In the genomic region with DNA sequence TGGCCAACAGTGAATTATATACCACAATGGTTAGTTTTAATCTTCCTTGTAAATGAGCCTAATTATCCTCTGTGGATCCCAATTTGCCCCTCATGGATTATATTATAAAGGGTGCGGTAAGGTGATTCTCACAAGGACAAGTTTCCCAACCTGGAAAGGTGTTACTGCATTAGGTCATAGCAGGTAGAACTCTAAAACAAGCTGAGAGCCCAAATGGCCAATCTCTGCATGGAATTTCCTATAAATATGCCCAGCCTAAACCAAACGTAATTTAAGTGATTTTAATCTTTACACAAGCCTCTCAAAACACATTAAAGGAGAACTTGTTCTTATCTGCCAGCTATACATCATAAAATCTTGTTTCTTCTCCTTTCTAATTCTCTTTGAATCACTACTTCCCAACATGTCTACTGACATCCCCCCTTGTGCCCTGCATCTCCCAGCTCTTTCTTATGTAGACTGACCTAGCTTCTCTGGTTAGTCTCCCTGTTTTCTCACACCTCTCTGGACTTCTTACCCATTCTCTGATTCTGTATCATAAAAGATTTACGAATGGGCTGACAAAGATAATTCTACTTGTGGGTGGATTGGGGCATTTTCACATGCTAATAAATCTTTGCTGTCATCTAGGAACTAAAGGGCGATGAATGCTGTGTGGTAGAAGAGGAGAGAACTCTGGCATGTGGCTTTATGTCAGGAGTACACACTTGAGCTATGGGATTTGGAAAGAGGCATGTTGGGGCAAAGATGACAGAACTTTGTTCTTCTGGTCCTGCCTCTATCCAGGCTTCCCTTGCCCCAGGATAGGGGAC, we compare ENCODE assay signal across 24 cellular contexts.
"Had no signal": no experiment of that assay in that cellular context is flagged by ENCODE, and none has a peak within 500 bp of the region (broad histone marks: within the 10 kb centered on the region; RNA-seq: fewer than 3 reads in every experiment).

No MANE protein-coding gene starts in this region.

- H3K4me3 Mint-ChIP-seq: activated CD4-positive, alpha-beta T cell treated with anti-CD3 and anti-CD28 coated beads, Interleukin-2, amount 10 ng/mL, durations not matched to agents 24 days and 14 days; activated naive CD4-positive, alpha-beta T cell treated with anti-CD3 and anti-CD28 coated beads for 36 hours; activated naive CD8-positive, alpha-beta T cell treated with anti-CD3 and anti-CD28 coated beads, Interleukin-2, amount 50 U/mL, for 24 hours; activated T-cell treated with anti-CD3 and anti-CD28 coated beads, Interleukin-2, amount 50 U/mL, for 4 hours; naive thymus-derived CD4-positive, alpha-beta T cell; neural progenitor cell; stimulated activated naive CD8-positive, alpha-beta T cell treated with anti-CD3 and anti-CD28 coated beads, Interleukin-15, amount 100 ng/mL, for 72 hours; T-helper 2 cell treated with Interferon-gamma antibody and Interleukin-4, amounts not matched to agents 5 μg/mL and 100 μg/mL, for 36 hours had no signal

- H3K4me1 Mint-ChIP-seq: activated CD4-positive, alpha-beta T cell treated with anti-CD3 and anti-CD28 coated beads, Interleukin-2, amount 10 ng/mL, durations not matched to agents 24 days and 14 days; activated naive CD8-positive, alpha-beta T cell treated with anti-CD3 and anti-CD28 coated beads, Interleukin-2, amount 50 U/mL, for 24 hours; stimulated activated naive CD8-positive, alpha-beta T cell treated with anti-CD3 and anti-CD28 coated beads, Interleukin-15, amount 100 ng/mL, for 72 hours had no signal

- H3K27ac ChIP-seq: ascending aorta, hepatocyte, neural progenitor cell, right atrium auricular region, skin epidermis, suprapubic skin had no signal

- H3K9me3 ChIP-seq: ascending aorta, right atrium auricular region, SK-N-SH had no signal

- H3K9me2 ChIP-seq: SK-N-SH had no signal

- H3K27me3 Mint-ChIP-seq: activated CD4-positive, alpha-beta T cell treated with anti-CD3 and anti-CD28 coated beads, Interleukin-2, amount 10 ng/mL, durations not matched to agents 24 days and 14 days; activated naive CD8-positive, alpha-beta T cell treated with anti-CD3 and anti-CD28 coated beads, Interleukin-2, amount 50 U/mL, for 24 hours; naive thymus-derived CD4-positive, alpha-beta T cell; progenitor cell of endocrine pancreas; stimulated activated naive CD8-positive, alpha-beta T cell treated with anti-CD3 and anti-CD28 coated beads, Interleukin-15, amount 100 ng/mL, for 72 hours had no signal

- H3K9ac ChIP-seq: neural progenitor cell, SK-N-SH had no signal

- H3K4me2 ChIP-seq: hepatocyte, neural progenitor cell, SK-N-SH had no signal

- H3K27me3 ChIP-seq: ascending aorta, hepatocyte, neural progenitor cell, right atrium auricular region, suprapubic skin, transverse colon had no signal

- H3K79me2 ChIP-seq: hepatocyte had no signal

- H3K27ac Mint-ChIP-seq: activated CD4-positive, alpha-beta T cell treated with anti-CD3 and anti-CD28 coated beads, Interleukin-2, amount 10 ng/mL, durations not matched to agents 24 days and 14 days; activated naive CD4-positive, alpha-beta T cell treated with anti-CD3 and anti-CD28 coated beads for 36 hours; activated naive CD8-positive, alpha-beta T cell treated with anti-CD3 and anti-CD28 coated beads, Interleukin-2, amount 50 U/mL, for 24 hours; naive thymus-derived CD4-positive, alpha-beta T cell; neural progenitor cell; progenitor cell of endocrine pancreas; stimulated activated naive CD8-positive, alpha-beta T cell treated with anti-CD3 and anti-CD28 coated beads, Interleukin-15, amount 100 ng/mL, for 72 hours; T-helper 2 cell treated with Interferon-gamma antibody and Interleukin-4, amounts not matched to agents 5 μg/mL and 100 μg/mL, for 36 hours had no signal

- DNase-seq: activated CD4-positive, alpha-beta T cell treated with anti-CD3 and anti-CD28 coated beads, Interleukin-2, amount 10 ng/mL, durations not matched to agents 24 days and 14 days; activated CD4-positive, CD25-positive, alpha-beta regulatory T cell; activated CD8-positive, alpha-beta memory T cell treated with anti-CD3 and anti-CD28 coated beads, Interleukin-2, amount 50 U/mL, for 4 hours; activated naive CD4-positive, alpha-beta T cell treated with anti-CD3 and anti-CD28 coated beads for 36 hours; activated naive CD8-positive, alpha-beta T cell treated with anti-CD3 and anti-CD28 coated beads, Interleukin-2, amount 50 U/mL, for 24 hours; activated T-cell treated with anti-CD3 and anti-CD28 coated beads, Interleukin-2, amount 50 U/mL, for 4 hours; cerebellar nuclear complex; effector CD4-positive, alpha-beta T cell; foreskin fibroblast; naive thymus-derived CD4-positive, alpha-beta T cell; SK-N-SH; stimulated activated CD4-positive, alpha-beta T cell treated with anti-CD3 and anti-CD28 coated beads, Interleukin-4, amount 100 ng/mL, for 1 hour; stimulated activated naive CD8-positive, alpha-beta T cell treated with anti-CD3 and anti-CD28 coated beads, Interleukin-15, amount 100 ng/mL, for 72 hours; transverse colon had no signal

- H3K36me3 ChIP-seq: ascending aorta, neural progenitor cell, right atrium auricular region, suprapubic skin, transverse colon had no signal

- H3K4me1 ChIP-seq: neural progenitor cell had no signal

- H3K4me3 ChIP-seq: ascending aorta, hepatocyte, lung, neural progenitor cell, right atrium auricular region, skin epidermis, suprapubic skin, transverse colon had no signal

- H2AFZ ChIP-seq: hepatocyte, neural progenitor cell had no signal

- ATAC-seq: activated naive CD8-positive, alpha-beta T cell treated with anti-CD3 and anti-CD28 coated beads, Interleukin-2, amount 50 U/mL, for 24 hours; activated T-cell treated with anti-CD3 and anti-CD28 coated beads, Interleukin-2, amount 50 U/mL, for 4 hours; left lobe of liver; naive thymus-derived CD4-positive, alpha-beta T cell; stimulated activated naive CD8-positive, alpha-beta T cell treated with anti-CD3 and anti-CD28 coated beads, Interleukin-15, amount 100 ng/mL, for 72 hours had no signal
